Comparison of ENCODE assay signal across 2 cellular contexts in genomic region chr18:68181956-68182355, GRCh38.
TF ChIP-seq lines count a peak whose summit lies in the region.

No MANE protein-coding gene starts in this region.

TF ChIP-seq in SK-N-SH, 30 proteins besides CTCF, POLR2A, EP300 and RAD21 (continued from another document):
- TF ChIP-seq, protein P1, sequence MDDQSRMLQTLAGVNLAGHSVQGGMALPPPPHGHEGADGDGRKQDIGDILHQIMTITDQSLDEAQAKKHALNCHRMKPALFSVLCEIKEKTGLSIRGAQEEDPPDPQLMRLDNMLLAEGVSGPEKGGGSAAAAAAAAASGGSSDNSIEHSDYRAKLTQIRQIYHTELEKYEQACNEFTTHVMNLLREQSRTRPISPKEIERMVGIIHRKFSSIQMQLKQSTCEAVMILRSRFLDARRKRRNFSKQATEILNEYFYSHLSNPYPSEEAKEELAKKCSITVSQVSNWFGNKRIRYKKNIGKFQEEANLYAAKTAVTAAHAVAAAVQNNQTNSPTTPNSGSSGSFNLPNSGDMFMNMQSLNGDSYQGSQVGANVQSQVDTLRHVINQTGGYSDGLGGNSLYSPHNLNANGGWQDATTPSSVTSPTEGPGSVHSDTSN (IDR thresholded peaks at IDR 0.05), result peak; percentile 88
- TF ChIP-seq ELF1 (IDR thresholded peaks at IDR 0.05) (no peak), SIN3A (IDR thresholded peaks at IDR 0.05; ENCODE audit: borderline replicate concordance, low read depth, low read length) (no peak), JUND (IDR thresholded peaks at IDR 0.05) (peak; percentile 76), FOSL2 (IDR thresholded peaks at IDR 0.05; ENCODE audit: borderline replicate concordance, low read depth) (peak; percentile 34), TAF1 (IDR thresholded peaks at IDR 0.05; ENCODE audit: borderline replicate concordance, low read depth, low read length) (no peak), RXRA (IDR thresholded peaks at IDR 0.05; ENCODE audit: borderline replicate concordance, low read depth) (peak; percentile 28; the same call in 1 of the 2 replicates), MAX (IDR thresholded peaks at IDR 0.05; ENCODE audit: low read depth) (0 out of 2 replicates have a peak, but pooled peaks have one; percentile 28), NRF1 (IDR thresholded peaks at IDR 0.05; ENCODE audit: low read depth, low read length) (no peak), GABPA (IDR thresholded peaks at IDR 0.05; ENCODE audit: low read depth) (no peak), TEAD4 (IDR thresholded peaks at IDR 0.05; ENCODE audit: borderline replicate concordance, insufficient read depth) (0 out of 2 replicates have a peak, but pooled peaks have one; percentile 31), MEF2A (IDR thresholded peaks at IDR 0.05; ENCODE audit: borderline replicate concordance, low read depth) (peak; percentile 37; the same call in 1 of the 2 replicates), TCF12 (IDR thresholded peaks at IDR 0.05) (peak; percentile 90)

TF ChIP-seq in SK-N-SH treated with all-trans-retinoic acid at 6 μM for 48 hours, 23 proteins besides CTCF, POLR2A, EP300 and RAD21 (continued from another document):
- TF ChIP-seq CSDC2 (CRISPR knock-in tag; IDR thresholded peaks at IDR 0.05) (no peak), ZFP30 (CRISPR knock-in tag; IDR thresholded peaks at IDR 0.05) (no peak), ZNF8 (CRISPR knock-in tag; IDR thresholded peaks at IDR 0.05) (no peak), ZC3H10 (CRISPR knock-in tag; IDR thresholded peaks at IDR 0.05) (no peak), ZFP3 (CRISPR knock-in tag; IDR thresholded peaks at IDR 0.05) (no peak)
